ENCODE assay signal across 1 cellular context in the genomic region with DNA sequence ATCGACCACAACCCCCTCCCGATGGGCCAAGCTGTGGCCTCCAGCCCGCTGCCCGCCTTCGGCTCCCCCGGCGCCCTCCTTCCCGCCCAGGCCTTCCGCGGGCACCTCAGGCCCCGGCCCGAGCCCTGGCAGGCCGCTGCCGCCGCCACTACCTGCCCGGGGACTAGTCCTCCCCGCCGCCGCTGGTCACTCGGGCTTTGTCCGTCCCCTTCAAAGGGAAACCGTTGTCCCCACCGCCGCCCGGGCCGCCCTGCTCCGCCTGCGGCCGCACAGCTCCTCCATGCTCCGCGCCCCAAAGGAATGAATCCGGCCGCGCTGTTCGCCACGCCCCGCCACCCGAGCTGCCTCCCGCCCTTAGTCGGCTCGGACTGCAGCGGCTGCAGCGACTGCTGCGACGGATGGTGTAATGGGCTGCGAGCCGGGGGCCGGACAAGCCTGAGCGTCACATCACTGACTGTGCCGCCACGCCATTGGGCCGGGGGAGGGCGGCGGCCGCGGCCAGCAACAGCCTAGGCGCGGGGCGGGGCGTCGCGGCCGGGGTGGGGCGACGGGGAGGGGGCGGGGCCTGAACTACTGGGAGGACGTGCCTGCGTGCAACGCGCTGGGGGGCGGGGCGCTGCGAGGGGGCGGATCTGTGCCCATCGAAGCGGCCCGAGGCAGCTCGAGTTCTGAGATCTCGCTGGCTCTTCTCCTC.
A peak's percentile ranks its signal among the peaks of the same experiment; 100 is the strongest.
TF ChIP-seq lines count a peak whose summit lies in the region.

A gene with protein sequence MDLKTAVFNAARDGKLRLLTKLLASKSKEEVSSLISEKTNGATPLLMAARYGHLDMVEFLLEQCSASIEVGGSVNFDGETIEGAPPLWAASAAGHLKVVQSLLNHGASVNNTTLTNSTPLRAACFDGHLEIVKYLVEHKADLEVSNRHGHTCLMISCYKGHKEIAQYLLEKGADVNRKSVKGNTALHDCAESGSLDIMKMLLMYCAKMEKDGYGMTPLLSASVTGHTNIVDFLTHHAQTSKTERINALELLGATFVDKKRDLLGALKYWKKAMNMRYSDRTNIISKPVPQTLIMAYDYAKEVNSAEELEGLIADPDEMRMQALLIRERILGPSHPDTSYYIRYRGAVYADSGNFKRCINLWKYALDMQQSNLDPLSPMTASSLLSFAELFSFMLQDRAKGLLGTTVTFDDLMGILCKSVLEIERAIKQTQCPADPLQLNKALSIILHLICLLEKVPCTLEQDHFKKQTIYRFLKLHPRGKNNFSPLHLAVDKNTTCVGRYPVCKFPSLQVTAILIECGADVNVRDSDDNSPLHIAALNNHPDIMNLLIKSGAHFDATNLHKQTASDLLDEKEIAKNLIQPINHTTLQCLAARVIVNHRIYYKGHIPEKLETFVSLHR (minus strand): TSS at position 405 of the 694 bp plus-strand sequence. CDS start 1,282 bp downstream, outside the sequence.

TF ChIP-seq in endothelial cell of umbilical vein, 7 proteins besides CTCF, POLR2A, EP300 and RAD21:
- TF ChIP-seq POLR2AphosphoS5 (IDR thresholded peaks at IDR 0.05; ENCODE audit: insufficient read depth, low read depth, low read length) (peak; percentile 95), JUN (IDR thresholded peaks at IDR 0.05; ENCODE audit: borderline replicate concordance, insufficient read depth, insufficient read length, low read depth) (no peak), MYC (IDR thresholded peaks at IDR 0.05; ENCODE audit: low read depth, low read length) (no peak), EZH2 (IDR thresholded peaks at IDR 0.05; ENCODE audit: borderline replicate concordance, low read depth, low read length, severe bottlenecking) (no peak), FOS (IDR thresholded peaks at IDR 0.05; ENCODE audit: borderline replicate concordance, insufficient read depth, low read length) (no peak), GATA2 (IDR thresholded peaks at IDR 0.05; ENCODE audit: insufficient read depth, insufficient read length, low read depth, low read length) (no peak)
- TF ChIP-seq, protein P1, sequence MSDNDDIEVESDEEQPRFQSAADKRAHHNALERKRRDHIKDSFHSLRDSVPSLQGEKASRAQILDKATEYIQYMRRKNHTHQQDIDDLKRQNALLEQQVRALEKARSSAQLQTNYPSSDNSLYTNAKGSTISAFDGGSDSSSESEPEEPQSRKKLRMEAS (IDR thresholded peaks at IDR 0.05; ENCODE audit: insufficient read depth, insufficient read length), result no peak
